17 cellular contexts compared by ENCODE assay signal in genomic region chr4:10186228-10187214, GRCh38.
A peak's percentile ranks its signal among the peaks of the same experiment; 100 is the strongest.
DNase-seq lines count a peak whose midpoint lies in the region; ATAC-seq, FAIRE-seq and TF ChIP-seq lines count a peak whose summit lies in the region.
"Had no signal": no experiment of that assay in that cellular context is flagged by ENCODE, and none has a peak within 500 bp of the region (broad histone marks: within the 10 kb centered on the region; RNA-seq: fewer than 3 reads in every experiment).

No MANE protein-coding gene starts in this region.

- no peak overlapping the region for H2BK20ac ChIP-seq in H1 (ENCODE audit: low read length)

- H3K9me3 Mint-ChIP-seq in activated CD4-positive, alpha-beta T cell treated with anti-CD3 and anti-CD28 coated beads for 36 hours (ENCODE audit: low read depth), result no peaks in the 10 kb centered on the region

- no peak overlapping the region for H4K8ac ChIP-seq in H1 (ENCODE audit: extremely low read depth, insufficient read depth, low read length)

- no peak overlapping the region for H3K27ac ChIP-seq in H1 (ENCODE audit: low read depth, low read length)
- no peak overlapping the region for H3K27ac ChIP-seq in smooth muscle cell (ENCODE audit: low read depth)
- H3K27ac ChIP-seq: BLaER1 treated with 17β-estradiol and CSF1 and Interleukin-3, amounts not matched to agents 10 nM and 100 nM; gastroesophageal sphincter; ovary; VCaP had no signal

- no peak overlapping the region for H2BK12ac ChIP-seq in H1 (ENCODE audit: low read depth, low read length)

- H3K36me3 ChIP-seq in Loucy (ENCODE audit: insufficient read depth, low read length) (no peaks in the 10 kb centered on the region), H1 (ENCODE audit: control insufficient read depth in 2 of 4, insufficient read depth in 4 of 4, low read length in 3 of 4) (no peaks in the 10 kb centered on the region), smooth muscle cell (ENCODE audit: low read depth) (no peaks in the 10 kb centered on the region)
- H3K36me3 ChIP-seq: BLaER1 treated with 17β-estradiol and CSF1 and Interleukin-3, amounts not matched to agents 10 nM and 100 nM; gastroesophageal sphincter; ovary had no signal

- H3K4me3 Mint-ChIP-seq in activated CD4-positive, alpha-beta T cell treated with anti-CD3 and anti-CD28 coated beads for 36 hours, result no peak overlapping the region

- intact Hi-C loops in activated CD4-positive, alpha-beta T cell treated with anti-CD3 and anti-CD28 coated beads for 36 hours (cut with DNase I, micrococcal nuclease), result no loop called here

- H3K14ac ChIP-seq in H1 (ENCODE audit: insufficient read length), result no peak overlapping the region

- no peaks in the 10 kb centered on the region for H3K79me1 ChIP-seq in H1 (ENCODE audit: low read depth, low read length)

- TF ChIP-seq RAD21 in H1 (IDR thresholded peaks at IDR 0.05 in 1 of 2, conservative IDR thresholded peaks at IDR 0.05 in 1 of 2; ENCODE audit: low read depth in 2 of 2, low read length in 2 of 2), result peak; percentile 24 to 42; a peak in 2 of 4 replicates

- no peaks in the 10 kb centered on the region for H3K27me3 Mint-ChIP-seq in activated CD4-positive, alpha-beta T cell treated with anti-CD3 and anti-CD28 coated beads for 36 hours

- CTCF ChIA-PET in activated CD4-positive, alpha-beta T cell treated with anti-CD3 and anti-CD28 coated beads for 36 hours (lab: Charles Lee), result interaction anchor here (0.9 kb wide), 1 partner anchor 357 kb away, joined by 3 read pairs; no protein-coding TSS in a partner anchor
- CTCF ChIA-PET in H1 (lab: Charles Lee; ENCODE audit: partially characterized antibody), result interaction anchor here (0.8 to 7.2 kb wide), 14 partner anchors 13 to 351 kb away, joined by 3 to 69 read pairs (median 6); no protein-coding TSS in a partner anchor

- H3K4me3 ChIP-seq in Loucy (ENCODE audit: low read length, poor library complexity, severe bottlenecking) (no peak overlapping the region), H1 (ENCODE audit: extremely low read depth in 1 of 4, insufficient read depth in 2 of 4, low read depth in 3 of 4, low read length in 4 of 4) (no peak overlapping the region), smooth muscle cell (no peak overlapping the region)
- H3K4me3 ChIP-seq: BLaER1 treated with 17β-estradiol and CSF1 and Interleukin-3, amounts not matched to agents 10 nM and 100 nM; gastroesophageal sphincter; ovary had no signal

- no peak overlapping the region for H2AK5ac ChIP-seq in H1 (ENCODE audit: low read depth, low read length)

- H3F3A ChIP-seq in Loucy (ENCODE audit: low read depth) (0 out of 2 replicates have a peak, but pooled peaks cover under 1% of the 10 kb centered on the region), smooth muscle cell (ENCODE audit: low read depth) (no peaks in the 10 kb centered on the region)

- no peaks in the 10 kb centered on the region for H3K9me2 ChIP-seq in Loucy (replicated peaks; ENCODE audit: low read depth, low read length)

- peak; percentile 49 for ATAC-seq in activated CD4-positive, alpha-beta T cell treated with anti-CD3 and anti-CD28 coated beads for 36 hours
- no peak for ATAC-seq in GM21390 (IDR thresholded peaks at IDR 0.05; ENCODE audit: unreplicated experiment)
- ATAC-seq: gastroesophageal sphincter; PC-3; stimulated activated naive CD8-positive, alpha-beta T cell treated with anti-CD3 and anti-CD28 coated beads, Interleukin-15, Interleukin-2, amounts not matched to agents 100 U/mL and 50 U/mL, for 24 hours had no signal

- no peak overlapping the region for H3K56ac ChIP-seq in H1 (replicated peaks; ENCODE audit: insufficient read length, low read depth, low read length)

- no peak overlapping the region for H3K23ac ChIP-seq in H1 (ENCODE audit: insufficient read length)

- TF ChIP-seq CTCF in Loucy (conservative IDR thresholded peaks at IDR 0.05; ENCODE audit: low read length) (peak; percentile 62), H1 (IDR thresholded peaks at IDR 0.05; ENCODE audit: control extremely low read depth in 1 of 3, insufficient read depth in 1 of 3, low read depth in 1 of 3, low read length in 3 of 3) (peak in 2 of 3 experiments; percentile 15 to 31; a peak in 2 of 4 replicates), smooth muscle cell (IDR thresholded peaks at IDR 0.05; ENCODE audit: borderline replicate concordance, insufficient read depth, poor library complexity, severe bottlenecking) (peak; percentile 28)

- H3K4ac ChIP-seq in H1 (replicated peaks; ENCODE audit: insufficient read length, low read depth, low read length), result no peak overlapping the region

- TF ChIP-seq EP300 in H1 (IDR thresholded peaks at IDR 0.05; ENCODE audit: borderline replicate concordance in 1 of 2, low read depth in 2 of 2, low read length in 2 of 2), result no peak

- H3K27me3 ChIP-seq in Loucy (ENCODE audit: insufficient read depth, low read length, poor library complexity, severe bottlenecking) (no peaks in the 10 kb centered on the region), H1 (replicated peaks in 1 of 4; ENCODE audit: control insufficient read depth in 3 of 4, extremely low read depth in 1 of 4, insufficient read depth in 3 of 4, low read length in 3 of 4) (no peaks in the 10 kb centered on the region), smooth muscle cell (ENCODE audit: low read depth) (no peaks in the 10 kb centered on the region)
- H3K27me3 ChIP-seq: BLaER1 treated with 17β-estradiol and CSF1 and Interleukin-3, amounts not matched to agents 10 nM and 100 nM; gastroesophageal sphincter; ovary had no signal

- H3K23me2 ChIP-seq in H1 (ENCODE audit: low read depth, low read length), result no peaks in the 10 kb centered on the region

- H3K9me3 ChIP-seq in Loucy (ENCODE audit: insufficient read depth, low read depth, low read length) (no peaks in the 10 kb centered on the region), H1 (ENCODE audit: insufficient read depth in 2 of 2, low read depth in 1 of 2, low read length in 1 of 2) (no peaks in the 10 kb centered on the region), smooth muscle cell (replicated peaks; ENCODE audit: low read depth) (no peaks in the 10 kb centered on the region)
- H3K9me3 ChIP-seq: BLaER1 treated with 17β-estradiol and CSF1 and Interleukin-3, amounts not matched to agents 10 nM and 100 nM; gastroesophageal sphincter; ovary had no signal

- H4K5ac ChIP-seq in H1 (ENCODE audit: insufficient read length, low read depth, low read length), result no peak overlapping the region

- H3K4me1 ChIP-seq in Loucy (ENCODE audit: insufficient read depth, low read length, poor library complexity, severe bottlenecking) (peaks cover 38% of the 10 kb centered on the region), H1 (replicated peaks in 1 of 4; ENCODE audit: control insufficient read depth in 3 of 4, insufficient read depth in 4 of 4, low read length in 3 of 4) (no peaks in the 10 kb centered on the region), smooth muscle cell (ENCODE audit: low read depth) (no peaks in the 10 kb centered on the region)
- H3K4me1 ChIP-seq: gastroesophageal sphincter had no signal

- H2BK120ac ChIP-seq in H1 (replicated peaks; ENCODE audit: low read depth, low read length), result no peak overlapping the region

- no peak for TF ChIP-seq POLR2A in H1 (IDR thresholded peaks at IDR 0.05; ENCODE audit: control extremely low read depth in 1 of 2, low read depth in 2 of 2, low read length in 2 of 2)

- H4K91ac ChIP-seq in H1 (replicated peaks; ENCODE audit: insufficient read length, low read length), result no peak overlapping the region

- DNase-seq in activated CD4-positive, alpha-beta T cell treated with anti-CD3 and anti-CD28 coated beads for 36 hours, result no peak
- no peak for DNase-seq in activated CD4-positive, alpha-beta T cell treated with anti-CD3 and anti-CD28 coated beads, Interleukin-2, amount 50 U/mL, for 1 hour
- no peak for DNase-seq in H1 (ENCODE audit: low read depth in 1 of 2, low spot score in 2 of 2)
- DNase-seq in smooth muscle cell (lab: John Stamatoyannopoulos, UW; ENCODE audit: unreplicated experiment), result no peak
- no peak for DNase-seq in stimulated activated CD4-positive, alpha-beta T cell treated with anti-CD3 and anti-CD28 coated beads, Interleukin-4, amount 100 ng/mL, for 1 hour
- no peak for DNase-seq in NCI-H187 (lab: John Stamatoyannopoulos, UW)
- DNase-seq: cerebellar nuclear complex; NCI-H1694; ovary; PC-3; stimulated activated CD4-positive, alpha-beta T cell treated with anti-CD3 and anti-CD28 coated beads, Interleukin-1b, Interleukin-23, amount 100 ng/mL, for 48 hours; stimulated activated naive CD8-positive, alpha-beta T cell treated with anti-CD3 and anti-CD28 coated beads, Interleukin-15, Interleukin-2, amounts not matched to agents 100 U/mL and 50 U/mL, for 24 hours had no signal

- no peak overlapping the region for H3K18ac ChIP-seq in H1 (ENCODE audit: extremely low read depth, low read length)

- H2BK15ac ChIP-seq in H1 (ENCODE audit: low read length), result no peak overlapping the region

- peaks cover 18% of the 10 kb centered on the region for H3K4me1 Mint-ChIP-seq in activated CD4-positive, alpha-beta T cell treated with anti-CD3 and anti-CD28 coated beads for 36 hours

- no peaks in the 10 kb centered on the region for H3K36me3 Mint-ChIP-seq in activated CD4-positive, alpha-beta T cell treated with anti-CD3 and anti-CD28 coated beads for 36 hours (ENCODE audit: low read depth)

- H3K9ac ChIP-seq in Loucy (ENCODE audit: low read depth, low read length, poor library complexity, severe bottlenecking) (no peak overlapping the region), H1 (replicated peaks in 1 of 4; ENCODE audit: extremely low read depth in 1 of 4, low read depth in 3 of 4, low read length in 3 of 4) (no peak overlapping the region), smooth muscle cell (ENCODE audit: low read depth) (no peak overlapping the region)
- H3K9ac ChIP-seq: BLaER1 treated with 17β-estradiol and CSF1 and Interleukin-3, amounts not matched to agents 10 nM and 100 nM had no signal

- H3K4me2 ChIP-seq in Loucy (ENCODE audit: low read depth, low read length, poor library complexity, severe bottlenecking), result no peak overlapping the region
- no peak overlapping the region for H3K4me2 ChIP-seq in H1 (ENCODE audit: insufficient read depth in 1 of 2, low read depth in 2 of 2, low read length in 2 of 2)
- H3K4me2 ChIP-seq in smooth muscle cell, result no peak overlapping the region

- H4K20me1 ChIP-seq in Loucy (ENCODE audit: insufficient read depth, low read length, poor library complexity, severe bottlenecking), result no peaks in the 10 kb centered on the region
- no peaks in the 10 kb centered on the region for H4K20me1 ChIP-seq in H1 (replicated peaks in 1 of 2; ENCODE audit: control insufficient read depth in 1 of 2, insufficient read depth in 2 of 2, low read length in 2 of 2)
- no peaks in the 10 kb centered on the region for H4K20me1 ChIP-seq in smooth muscle cell (ENCODE audit: low read depth)
- H4K20me1 ChIP-seq: BLaER1 treated with 17β-estradiol and CSF1 and Interleukin-3, amounts not matched to agents 10 nM and 100 nM had no signal

- POLR2A ChIA-PET in activated CD4-positive, alpha-beta T cell treated with anti-CD3 and anti-CD28 coated beads for 36 hours (lab: Charles Lee), result interaction anchor here (0.7 kb wide), 1 partner anchor 82 kb away, joined by 3 read pairs; no protein-coding TSS in a partner anchor
- POLR2A ChIA-PET in H1 (lab: Charles Lee; ENCODE audit: partially characterized antibody), result no interaction called here

- no peak overlapping the region for H2AFZ ChIP-seq in Loucy (ENCODE audit: low read length)
- no peak overlapping the region for H2AFZ ChIP-seq in H1 (ENCODE audit: low read length)
- no peak overlapping the region for H2AFZ ChIP-seq in smooth muscle cell (ENCODE audit: low read depth)

- H2BK5ac ChIP-seq in H1 (ENCODE audit: low read depth, low read length), result no peak overlapping the region

- H3K79me2 ChIP-seq in Loucy (ENCODE audit: insufficient read depth, low read length) (no peaks in the 10 kb centered on the region), H1 (ENCODE audit: control insufficient read depth in 1 of 2, insufficient read depth in 2 of 2, low read length in 2 of 2) (no peaks in the 10 kb centered on the region), smooth muscle cell (ENCODE audit: low read depth) (no peaks in the 10 kb centered on the region)

- no peak for FAIRE-seq in H1 (lab: Jason Lieb, UNC)

- H3K27ac Mint-ChIP-seq in activated CD4-positive, alpha-beta T cell treated with anti-CD3 and anti-CD28 coated beads for 36 hours, result no peak overlapping the region

- 57% methylated on average over 3 of the region's 3 CpGs; no CpG with 5 or more reads in 1 of the 2 experiments for WGBS in H1 (ENCODE audit: extremely low coverage in 1 of 2, insufficient coverage in 1 of 2, insufficient read length in 1 of 2, insufficient replicate concordance in 2 of 2, low coverage in 1 of 2, low lambda C conversion rate in 2 of 2, missing lambda C conversion rate in 1 of 2), 2 experiments
- WGBS in smooth muscle cell (ENCODE audit: low lambda C conversion rate), result 35% methylated on average over 3 of the region's 3 CpGs
